In genomic region chr14:67480011-67480410, GRCh38 we compare ENCODE assay signal across 17 cellular contexts. TPM values are rescaled to one million over a fixed set of nuclear protein-coding genes. Genes with fewer than 3 reads are reported as not detected.
A peak's percentile ranks its signal among the peaks of the same experiment; 100 is the strongest.
DNase-seq lines count a peak whose midpoint lies in the region; ATAC-seq, FAIRE-seq and TF ChIP-seq lines count a peak whose summit lies in the region.
"Had no signal": no experiment of that assay in that cellular context is flagged by ENCODE, and none has a peak within 500 bp of the region (broad histone marks: within the 10 kb centered on the region; RNA-seq: fewer than 3 reads in every experiment).

No MANE protein-coding gene starts in this region.

- in situ Hi-C loops in G401 (cut with HindIII; ENCODE audit: low sequenced_read_pairs): no loop called here

- intact Hi-C loops in pancreas (cut with DNase I): no loop called here

- H3K27ac Mint-ChIP-seq in stimulated activated naive CD8-positive, alpha-beta T cell treated with anti-CD3 and anti-CD28 coated beads, Interleukin-15, amount 100 ng/mL, for 72 hours: peak overlapping the region in 1 of 2 donors; percentile 2
- H3K27ac Mint-ChIP-seq: activated B cell treated with CpG ODN at 0.5 μM for 24 hours; mesothelial cell of epicardium; stimulated activated naive CD8-positive, alpha-beta T cell treated with anti-CD3 and anti-CD28 coated beads, Interleukin-15, Interleukin-2, amounts not matched to agents 100 ng/mL and 50 ng/mL, for 24 hours had no signal

- no peak for FAIRE-seq in pancreas (lab: Jason Lieb, UNC)
- FAIRE-seq: GM12892 had no signal

- H3K4me3 ChIP-seq in pancreas: no peak overlapping the region
- H3K4me3 ChIP-seq: BLaER1 treated with 17β-estradiol and CSF1 and Interleukin-3, amounts not matched to agents 10 nM and 100 nM; ovary had no signal

- DNase-seq in COR-L47 (lab: John Stamatoyannopoulos, UW) (peak; percentile 27), G401 (ENCODE audit: low spot score) (peak; percentile 60), NCI-H524 (lab: John Stamatoyannopoulos, UW) (peak; percentile 83 to 92), dermis blood vessel endothelial cell (peak; percentile 5), pancreas (no peak)
- no peak for DNase-seq in stimulated activated naive CD8-positive, alpha-beta T cell treated with anti-CD3 and anti-CD28 coated beads, Interleukin-15, amount 100 ng/mL, for 72 hours
- DNase-seq in stimulated activated CD4-positive, alpha-beta T cell treated with anti-CD3 and anti-CD28 coated beads, Interleukin-4, amount 100 ng/mL, for 4 hours: no peak
- DNase-seq: activated B cell treated with CpG ODN at 0.5 μM for 24 hours, activated gamma-delta T cell treated with Interleukin-2 at 50 U/mL for 16 hours, cortex of kidney, H7 had no signal

- no peak for ATAC-seq in stimulated activated naive CD8-positive, alpha-beta T cell treated with anti-CD3 and anti-CD28 coated beads, Interleukin-15, amount 100 ng/mL, for 72 hours
- ATAC-seq in HG02970 (IDR thresholded peaks at IDR 0.05; ENCODE audit: low FRiP score, unreplicated experiment) (no peak), pancreas (no peak)

- no peaks in the 10 kb centered on the region for H3K27me3 Mint-ChIP-seq in stimulated activated naive CD8-positive, alpha-beta T cell treated with anti-CD3 and anti-CD28 coated beads, Interleukin-15, amount 100 ng/mL, for 72 hours
- H3K27me3 Mint-ChIP-seq: activated B cell treated with CpG ODN at 0.5 μM for 24 hours; stimulated activated naive CD8-positive, alpha-beta T cell treated with anti-CD3 and anti-CD28 coated beads, Interleukin-15, Interleukin-2, amounts not matched to agents 100 ng/mL and 50 ng/mL, for 24 hours had no signal

- 70 to 73% methylated on average over 9 of the region's 9 CpGs for WGBS in pancreas, 2 donors

- no peaks in the 10 kb centered on the region for H3K9me3 ChIP-seq in pancreas
- H3K9me3 ChIP-seq: BLaER1 treated with 17β-estradiol and CSF1 and Interleukin-3, amounts not matched to agents 10 nM and 100 nM; ovary had no signal

- H3K27ac ChIP-seq in pancreas: no peak overlapping the region
- H3K27ac ChIP-seq: BLaER1 treated with 17β-estradiol and CSF1 and Interleukin-3, amounts not matched to agents 10 nM and 100 nM; ovary had no signal

- no peak overlapping the region for H3K4me3 Mint-ChIP-seq in stimulated activated naive CD8-positive, alpha-beta T cell treated with anti-CD3 and anti-CD28 coated beads, Interleukin-15, amount 100 ng/mL, for 72 hours
- H3K4me3 Mint-ChIP-seq: activated B cell treated with CpG ODN at 0.5 μM for 24 hours; mesothelial cell of epicardium; stimulated activated naive CD8-positive, alpha-beta T cell treated with anti-CD3 and anti-CD28 coated beads, Interleukin-15, Interleukin-2, amounts not matched to agents 100 ng/mL and 50 ng/mL, for 24 hours had no signal

- H3K9me3 Mint-ChIP-seq in stimulated activated naive CD8-positive, alpha-beta T cell treated with anti-CD3 and anti-CD28 coated beads, Interleukin-15, amount 100 ng/mL, for 72 hours: no peaks in the 10 kb centered on the region
- H3K9me3 Mint-ChIP-seq: activated B cell treated with CpG ODN at 0.5 μM for 24 hours; mesothelial cell of epicardium; stimulated activated naive CD8-positive, alpha-beta T cell treated with anti-CD3 and anti-CD28 coated beads, Interleukin-15, Interleukin-2, amounts not matched to agents 100 ng/mL and 50 ng/mL, for 24 hours had no signal

- peaks cover 33% of the 10 kb centered on the region for H3K4me1 Mint-ChIP-seq in stimulated activated naive CD8-positive, alpha-beta T cell treated with anti-CD3 and anti-CD28 coated beads, Interleukin-15, amount 100 ng/mL, for 72 hours

- H3K36me3 ChIP-seq in pancreas: no peaks in the 10 kb centered on the region
- H3K36me3 ChIP-seq: BLaER1 treated with 17β-estradiol and CSF1 and Interleukin-3, amounts not matched to agents 10 nM and 100 nM; ovary had no signal

- no peak for TF ChIP-seq CTCF in pancreas (IDR thresholded peaks at IDR 0.05)

- no peaks in the 10 kb centered on the region for H3K4me1 ChIP-seq in pancreas

- H3K27me3 ChIP-seq in pancreas: no peaks in the 10 kb centered on the region
- H3K27me3 ChIP-seq: BLaER1 treated with 17β-estradiol and CSF1 and Interleukin-3, amounts not matched to agents 10 nM and 100 nM; ovary had no signal

RNA-seq across cellular contexts. Expression of gene TMEM229B, which starts 8.5 kb away (rescaled TPM):
- total RNA-seq in G401 (2014; rRNA removed; shearing (Covaris generic)): 0.18 and 0.41 TPM in 2 replicates
- total RNA-seq in dermis blood vessel endothelial cell (1.1 and 1.4 TPM in 2 replicates), pancreas (1 to 10 TPM; 2.2 to 7.5 (median 5.1) TPM)
- 1 to 10 TPM; 1.9 to 2.9 TPM for polyA plus RNA-seq in pancreas

RNA-seq across cellular contexts. Expression of gene PLEKHH1, which starts 53.1 kb away (rescaled TPM):
- 4.8 and 8.6 TPM in 2 replicates for total RNA-seq in G401 (2014; rRNA removed; shearing (Covaris generic))
- total RNA-seq in dermis blood vessel endothelial cell (0.09 and 1.0 TPM in 2 replicates), pancreas (10 to 100 TPM; 15.0 to 24.6 (median 21.9) TPM)
- polyA plus RNA-seq in pancreas: 10 to 100 TPM; 24.5 to 48.8 TPM

Comparison
In these comparisons a context has a peak if more than half of its experiments do, and no peak if none do; other contexts are left out.
1. DNase-seq: peak in COR-L47 (single experiment), G401 (single experiment), NCI-H524 (2 of 2) and dermis blood vessel endothelial cell (single experiment); none in stimulated activated naive CD8-positive, alpha-beta T cell treated with anti-CD3 and anti-CD28 coated beads, Interleukin-15, amount 100 ng/mL, for 72 hours (0 of 2), stimulated activated CD4-positive, alpha-beta T cell treated with anti-CD3 and anti-CD28 coated beads, Interleukin-4, amount 100 ng/mL, for 4 hours (0 of 2) and pancreas (0 of 6).